27 cellular contexts compared by ENCODE assay signal in the genomic region with DNA sequence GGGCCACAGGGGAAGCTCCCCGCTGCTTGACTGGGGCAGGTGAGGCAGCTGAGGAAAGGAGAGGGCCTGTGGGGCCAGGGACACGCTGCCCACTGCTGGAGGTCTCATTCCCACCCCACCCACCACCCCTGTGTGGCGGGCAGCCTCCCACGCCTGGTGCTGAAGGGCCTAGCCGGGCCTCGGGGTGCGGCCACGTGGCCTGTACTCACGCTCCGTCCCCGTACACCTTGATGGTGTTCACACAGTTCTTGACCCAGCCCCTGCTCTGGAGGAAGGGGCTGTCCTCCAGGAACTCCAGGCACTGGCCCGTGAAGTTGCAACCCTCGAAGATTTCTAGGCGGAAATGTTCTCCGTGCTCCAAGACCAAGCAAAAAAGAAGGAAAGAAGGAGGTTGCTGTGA. TPM values are rescaled to one million over a fixed set of nuclear protein-coding genes. Genes with fewer than 3 reads are reported as not detected.
DNase-seq lines count a peak whose midpoint lies in the region; ATAC-seq, FAIRE-seq and TF ChIP-seq lines count a peak whose summit lies in the region.
"Had no signal": no experiment of that assay in that cellular context is flagged by ENCODE, and none has a peak within 500 bp of the region (broad histone marks: within the 10 kb centered on the region; RNA-seq: fewer than 3 reads in every experiment).

No MANE protein-coding gene starts in this region.

- no peak overlapping the region for H2BK5ac ChIP-seq in H1 (ENCODE audit: low read depth, low read length)

- no peak overlapping the region for H3K4me2 ChIP-seq in H1 (ENCODE audit: insufficient read depth in 1 of 2, low read depth in 2 of 2, low read length in 2 of 2)

- H4K5ac ChIP-seq in H1 (ENCODE audit: insufficient read length, low read depth, low read length) = no peak overlapping the region

- TF ChIP-seq CTCF in H1 (IDR thresholded peaks at IDR 0.05; ENCODE audit: control extremely low read depth in 1 of 3, insufficient read depth in 1 of 3, low read depth in 1 of 3, low read length in 3 of 3) (no peak), ovary (IDR thresholded peaks at IDR 0.05) (no peak), tibial nerve (IDR thresholded peaks at IDR 0.05) (no peak)

- CTCF ChIA-PET in H1 (lab: Charles Lee; ENCODE audit: partially characterized antibody) = interaction anchor here (2.3 to 4.2 kb wide), 3 partner anchors 13 to 120 kb away, joined by 7 to 24 read pairs (median 10); no protein-coding TSS in a partner anchor

- DNase-seq in H1 (ENCODE audit: low read depth in 1 of 2, low spot score in 2 of 2) (no peak), ovary (peak in 3 of 5 donors; percentile 23 to 44 (median 26)), tibial nerve (ENCODE audit: low spot score in 2 of 2) (no peak), NCI-H510A (lab: John Stamatoyannopoulos, UW) (no peak), RPMI8226 (no peak)
- DNase-seq: activated CD4-positive, alpha-beta T cell treated with anti-CD3 and anti-CD28 coated beads, Interleukin-2, amount 50 U/mL, for 4 hours; activated naive CD4-positive, alpha-beta T cell treated with anti-CD3 and anti-CD28 coated beads, Interleukin-2, amount 50 U/mL, for 16 hours; amygdala; cortex of kidney; DMS153; effector memory CD8-positive, alpha-beta T cell; foreskin fibroblast; HCEC 1CT; heart left ventricle; KG1; NCI-H1417; NCI-H2081 treated with DMSO at 0.1 percent for 48 hours; NCI-H774; T-cell had no signal

- FAIRE-seq in H1 (lab: Jason Lieb, UNC) = no peak
- FAIRE-seq: bronchial epithelial cell, HTR-8/SVneo had no signal

- no peak overlapping the region for H2BK120ac ChIP-seq in H1 (replicated peaks; ENCODE audit: low read depth, low read length)

- H3K36me3 ChIP-seq in KOPT-K1 (ENCODE audit: insufficient read depth, low read length) = no peaks in the 10 kb centered on the region
- no peaks in the 10 kb centered on the region for H3K36me3 ChIP-seq in H1 (ENCODE audit: control insufficient read depth in 2 of 4, insufficient read depth in 4 of 4, low read length in 3 of 4)
- no peaks in the 10 kb centered on the region for H3K36me3 ChIP-seq in ovary
- no peaks in the 10 kb centered on the region for H3K36me3 ChIP-seq in tibial nerve
- H3K36me3 ChIP-seq: heart left ventricle had no signal

- POLR2A ChIA-PET in H1 (lab: Charles Lee; ENCODE audit: partially characterized antibody) = no interaction called here

- H3K4me1 ChIP-seq in H1 (replicated peaks in 1 of 4; ENCODE audit: control insufficient read depth in 3 of 4, insufficient read depth in 4 of 4, low read length in 3 of 4) = peaks cover 0 to 15% (median 6%) of the 10 kb centered on the region in 4 experiments; a peak in 6 of 7 replicates
- H3K4me1 ChIP-seq in ovary (ENCODE audit: insufficient read depth) = peaks cover 11% of the 10 kb centered on the region
- H3K4me1 ChIP-seq in tibial nerve = peaks cover 0 to 44% (median 11%) of the 10 kb centered on the region in 4 donors

- H2AFZ ChIP-seq in H1 (ENCODE audit: low read length) = no peak overlapping the region

- H3K4ac ChIP-seq in H1 (replicated peaks; ENCODE audit: insufficient read length, low read depth, low read length) = no peak overlapping the region

- H3K9ac ChIP-seq in H1 (replicated peaks in 1 of 4; ENCODE audit: extremely low read depth in 1 of 4, low read depth in 3 of 4, low read length in 3 of 4) = no peak overlapping the region

- 0 out of 2 replicates have a peak overlapping the region, but pooled peaks have one; percentile 29 for H2BK15ac ChIP-seq in H1 (ENCODE audit: low read length)

- peak overlapping the region; percentile 2 for H3K27ac ChIP-seq in KOPT-K1 (ENCODE audit: low read depth, low read length, poor library complexity, severe bottlenecking)
- H3K27ac ChIP-seq in H1 (ENCODE audit: low read depth, low read length) = no peak overlapping the region
- peak overlapping the region; percentile 65 to 86 for H3K27ac ChIP-seq in ovary
- H3K27ac ChIP-seq in tibial nerve = peak overlapping the region in 3 of 4 donors; percentile 64 to 82 (median 77)

- no peaks in the 10 kb centered on the region for H4K20me1 ChIP-seq in H1 (replicated peaks in 1 of 2; ENCODE audit: control insufficient read depth in 1 of 2, insufficient read depth in 2 of 2, low read length in 2 of 2)

- H2BK20ac ChIP-seq in H1 (ENCODE audit: low read length) = no peak overlapping the region

- H3K56ac ChIP-seq in H1 (replicated peaks; ENCODE audit: insufficient read length, low read depth, low read length) = no peak overlapping the region

- H3K4me3 ChIP-seq in H1 (ENCODE audit: extremely low read depth in 1 of 4, insufficient read depth in 2 of 4, low read depth in 3 of 4, low read length in 4 of 4) (no peak overlapping the region), ovary (no peak overlapping the region), tibial nerve (no peak overlapping the region)
- H3K4me3 ChIP-seq: heart left ventricle had no signal

- intact Hi-C loops in ovary (cut with DNase I) = no loop called here

- no peak overlapping the region for H4K8ac ChIP-seq in H1 (ENCODE audit: extremely low read depth, insufficient read depth, low read length)

- no peaks in the 10 kb centered on the region; the same call in 1 of the 2 replicates for H3K79me1 ChIP-seq in H1 (ENCODE audit: low read depth, low read length)

- no peak overlapping the region for H3K18ac ChIP-seq in H1 (ENCODE audit: extremely low read depth, low read length)

- no peak overlapping the region for H3K23ac ChIP-seq in H1 (ENCODE audit: insufficient read length)

- WGBS in H1 (ENCODE audit: extremely low coverage in 1 of 2, insufficient coverage in 1 of 2, insufficient read length in 1 of 2, insufficient replicate concordance in 2 of 2, low coverage in 1 of 2, low lambda C conversion rate in 2 of 2, missing lambda C conversion rate in 1 of 2), 2 experiments = 89% methylated on average over 14 of the region's 15 CpGs; no CpG with 5 or more reads in 1 of the 2 experiments
- WGBS in ovary, 3 donors = 90 to 93% (median 91%) methylated on average over 15 of the region's 15 CpGs
- 81 to 88% methylated on average over 14 to 15 of the region's 15 CpGs for WGBS in tibial nerve, 2 donors

- no peaks in the 10 kb centered on the region for H3K79me2 ChIP-seq in H1 (ENCODE audit: control insufficient read depth in 1 of 2, insufficient read depth in 2 of 2, low read length in 2 of 2)

- H3K27me3 ChIP-seq in H1 (replicated peaks in 1 of 4; ENCODE audit: control insufficient read depth in 3 of 4, extremely low read depth in 1 of 4, insufficient read depth in 3 of 4, low read length in 3 of 4) (peaks cover 0 to 7% (median 6%) of the 10 kb centered on the region in 4 experiments; a peak in 4 of 7 replicates), ovary (no peaks in the 10 kb centered on the region), tibial nerve (peaks cover 0 to 4% of the 10 kb centered on the region in 2 donors)

- H2BK12ac ChIP-seq in H1 (ENCODE audit: low read depth, low read length) = no peak overlapping the region

- TF ChIP-seq POLR2A in H1 (IDR thresholded peaks at IDR 0.05; ENCODE audit: control extremely low read depth in 1 of 2, low read depth in 2 of 2, low read length in 2 of 2) (no peak), ovary (IDR thresholded peaks at IDR 0.05) (no peak), tibial nerve (IDR thresholded peaks at IDR 0.05) (no peak)

- no peak overlapping the region for H4K91ac ChIP-seq in H1 (replicated peaks; ENCODE audit: insufficient read length, low read length)

- peaks cover 8% of the 10 kb centered on the region; the same call in 1 of the 2 replicates for H3K23me2 ChIP-seq in H1 (ENCODE audit: low read depth, low read length)

- no peak for ATAC-seq in HG02938 (IDR thresholded peaks at IDR 0.05; ENCODE audit: unreplicated experiment)
- ATAC-seq: effector memory CD8-positive, alpha-beta T cell; T-cell had no signal

- H3K9me3 ChIP-seq in KOPT-K1 (ENCODE audit: insufficient read depth, low read length, poor library complexity, severe bottlenecking) = no peaks in the 10 kb centered on the region
- H3K9me3 ChIP-seq in H1 (ENCODE audit: insufficient read depth in 2 of 2, low read depth in 1 of 2, low read length in 1 of 2) = no peaks in the 10 kb centered on the region
- H3K9me3 ChIP-seq in ovary = no peaks in the 10 kb centered on the region
- H3K9me3 ChIP-seq in tibial nerve = no peaks in the 10 kb centered on the region
- H3K9me3 ChIP-seq: heart left ventricle had no signal

- TF ChIP-seq EP300 in H1 (IDR thresholded peaks at IDR 0.05; ENCODE audit: borderline replicate concordance in 1 of 2, low read depth in 2 of 2, low read length in 2 of 2) (no peak), ovary (IDR thresholded peaks at IDR 0.05) (no peak), tibial nerve (IDR thresholded peaks at IDR 0.05) (no peak)

- TF ChIP-seq RAD21 in H1 (IDR thresholded peaks at IDR 0.05 in 1 of 2, conservative IDR thresholded peaks at IDR 0.05 in 1 of 2; ENCODE audit: low read depth in 2 of 2, low read length in 2 of 2) = no peak

- no peak overlapping the region for H3K14ac ChIP-seq in H1 (ENCODE audit: insufficient read length)

- no peak overlapping the region for H2AK5ac ChIP-seq in H1 (ENCODE audit: low read depth, low read length)

RNA-seq across cellular contexts. Expression of a gene that starts 4.0 kb away (rescaled TPM):
- total RNA-seq in H1 (2021; fragmentation: NEBNext Ultra II Directional; extraction: Animal tissue kit (Norgen Biotek cat#: 25700)) = 1.0 and 1.6 TPM in 2 replicates
- polyA plus RNA-seq in H1 (2011; rRNA removed) (0.98 and 1.3 TPM in 2 replicates), ovary (under 1 TPM; 0.24 to 0.53 TPM)
- 0.81 TPM for polyA plus RNA-seq in H1 (2011; cell fraction: cytosol; rRNA removed)
- 4.0 TPM for polyA plus RNA-seq in H1 (2011; cell fraction: nucleus; rRNA removed)
- 0.43 to 1.7 TPM (median 1.5 TPM) in 4 replicates for polyA plus RNA-seq in H1 (2012, experiment 1 of 2)
- polyA plus RNA-seq in H1 (2012, experiment 2 of 2) = 0.07 TPM
- 0.57 TPM for polyA plus RNA-seq in H1 (2013, experiment 1 of 2)
- 0.42 TPM for polyA plus RNA-seq in H1 (2013, experiment 2 of 2)
- 0.80 and 2.0 TPM in 2 replicates for polyA minus RNA-seq in H1 (2011; rRNA and poly(A)+ RNA removed)
- not detected for polyA minus RNA-seq in H1 (2011; cell fraction: cytosol; rRNA and poly(A)+ RNA removed)
- 2.5 TPM for polyA minus RNA-seq in H1 (2011; cell fraction: nucleus; rRNA and poly(A)+ RNA removed)
- total RNA-seq in ovary (1 to 10 TPM in 2 of 7 donors, under 1 TPM in 3, not detected in 2; 0.43 to 2.3 (median 0.95) TPM), tibial nerve (1 to 10 TPM in 1 of 4 donors, under 1 TPM in 2, not detected in 1; 0.59 to 1.5 (median 0.87) TPM)
- total RNA-seq: activated T-helper 1 cell treated with anti-CD3 and anti-CD28 coated beads, Interleukin-12 subunit alpha, Interleukin-12 subunit beta, Interleukin-2, Interleukin-4 antibody, amounts not matched to agents 30 ng/mL and 10 ng/mL and 1 ng/mL, durations not matched to agents 14 hours and 24 hours and 36 hours; bronchial epithelial cell; lung microvascular endothelial cell; RPMI7951; SK-MEL-5 had no signal

RNA-seq across cellular contexts. Expression of a gene that starts 26.1 kb away (rescaled TPM):
- total RNA-seq in H1 (2021; fragmentation: NEBNext Ultra II Directional; extraction: Animal tissue kit (Norgen Biotek cat#: 25700)) = 14.9 and 15.8 TPM in 2 replicates
- polyA plus RNA-seq in H1 (2011; rRNA removed) (12.7 and 22.1 TPM in 2 replicates), ovary (1 to 10 TPM in 1 of 2 donors, under 1 TPM in 1; 0.77 to 3.1 TPM)
- 16.7 TPM for polyA plus RNA-seq in H1 (2011; cell fraction: cytosol; rRNA removed)
- polyA plus RNA-seq in H1 (2011; cell fraction: nucleus; rRNA removed) = 81.5 TPM
- polyA plus RNA-seq in H1 (2012, experiment 1 of 2) = 7.7 to 11.9 TPM (median 10.0 TPM) in 4 replicates
- 5.0 TPM for polyA plus RNA-seq in H1 (2012, experiment 2 of 2)
- 7.4 TPM for polyA plus RNA-seq in H1 (2013, experiment 1 of 2)
- 7.4 TPM for polyA plus RNA-seq in H1 (2013, experiment 2 of 2)
- 12.4 and 18.2 TPM in 2 replicates for polyA minus RNA-seq in H1 (2011; rRNA and poly(A)+ RNA removed)
- polyA minus RNA-seq in H1 (2011; cell fraction: cytosol; rRNA and poly(A)+ RNA removed) = 10.6 TPM
- polyA minus RNA-seq in H1 (2011; cell fraction: nucleus; rRNA and poly(A)+ RNA removed) = 30.4 TPM
- total RNA-seq in ovary (10 to 100 TPM in 5 of 7 donors, 1 to 10 TPM in 2; 1.2 to 43.4 (median 19.4) TPM), tibial nerve (100 to 1,000 TPM in 2 of 4 donors, 10 to 100 TPM in 2; 82.9 to 142 (median 115) TPM)
- total RNA-seq: activated T-helper 1 cell treated with anti-CD3 and anti-CD28 coated beads, Interleukin-12 subunit alpha, Interleukin-12 subunit beta, Interleukin-2, Interleukin-4 antibody, amounts not matched to agents 30 ng/mL and 10 ng/mL and 1 ng/mL, durations not matched to agents 14 hours and 24 hours and 36 hours; lung microvascular endothelial cell; RPMI7951; SK-MEL-5 had no signal
- polyA plus RNA-seq: heart left ventricle had no signal

Comparison
In these comparisons a context has a peak if more than half of its experiments do, and no peak if none do; other contexts are left out.
1. DNase-seq: peak in ovary (3 of 5); none in H1 (0 of 2), tibial nerve (0 of 2), NCI-H510A (single experiment) and RPMI8226 (single experiment).